Comparison of ENCODE assay signal across 8 cellular contexts in the genomic region with DNA sequence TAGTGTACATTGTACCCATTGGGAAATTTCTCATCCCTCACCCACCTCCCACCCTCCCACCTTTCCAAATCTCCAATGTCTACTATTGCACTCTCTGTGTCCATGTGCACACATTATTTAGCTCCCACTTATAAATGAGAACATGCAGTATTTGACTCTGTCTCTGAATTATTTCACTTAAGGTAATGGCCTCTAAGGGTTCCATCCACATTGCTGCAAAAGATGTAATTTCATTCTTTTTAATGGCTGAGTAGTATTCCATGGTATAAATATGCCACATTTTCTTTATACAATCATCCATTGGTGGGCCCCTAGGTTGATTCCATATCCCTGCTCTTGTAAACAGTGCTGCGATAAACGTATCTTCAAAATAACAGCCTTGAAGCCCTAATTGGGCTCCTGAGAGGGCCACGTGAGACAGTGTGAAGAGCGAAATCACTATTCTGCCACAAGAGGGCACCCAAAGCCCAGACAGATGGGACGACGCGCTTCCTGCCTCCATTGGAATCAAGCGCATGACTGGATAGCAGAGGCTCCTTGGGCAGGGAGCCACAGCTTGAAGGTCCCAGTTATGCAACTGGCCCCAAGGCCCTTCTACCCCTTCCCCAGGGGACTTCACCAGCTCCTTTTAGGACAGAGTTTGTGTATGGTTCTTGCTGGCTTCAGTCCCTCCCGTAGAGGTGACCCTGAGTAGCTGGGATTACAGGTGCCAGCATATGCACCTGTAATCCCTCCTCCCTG. TPM values are rescaled to one million over a fixed set of nuclear protein-coding genes. Genes with fewer than 3 reads are reported as not detected.
DNase-seq lines count a peak whose midpoint lies in the region; ATAC-seq and TF ChIP-seq lines count a peak whose summit lies in the region.

No MANE protein-coding gene starts in this region.

- TF ChIP-seq CTCF in HL-60 (IDR thresholded peaks at IDR 0.05; ENCODE audit: insufficient read depth, low read length) (peak; percentile 85), colonic mucosa (IDR thresholded peaks at IDR 0.05) (peak; percentile 91)

- H3K27ac ChIP-seq in HL-60 (replicated peaks) = no peak overlapping the region
- H3K27ac ChIP-seq in colonic mucosa = no peak overlapping the region

- no peaks in the 10 kb centered on the region for H3K36me3 ChIP-seq in colonic mucosa

- ATAC-seq in left lobe of liver (peak; percentile 99), HG03039 (IDR thresholded peaks at IDR 0.05; ENCODE audit: unreplicated experiment) (no peak)

- no peak overlapping the region for H3K4me3 ChIP-seq in HL-60 (replicated peaks; ENCODE audit: insufficient read depth, low read length)
- H3K4me3 ChIP-seq in colonic mucosa = no peak overlapping the region

- H3K4me1 ChIP-seq in colonic mucosa = peaks cover 3% of the 10 kb centered on the region

- peak; percentile 94 for DNase-seq in GM03348 (ENCODE audit: low spot score)
- DNase-seq in HL-60 (ENCODE audit: low read depth in 1 of 2, low spot score in 1 of 2) = peak; percentile 85 to 89
- DNase-seq in NCI-H748 (lab: John Stamatoyannopoulos, UW; ENCODE audit: unreplicated experiment) = peak; percentile 83
- DNase-seq in activated CD4-positive, alpha-beta T cell treated with anti-CD3 and anti-CD28 coated beads for 4 hours = peak; percentile 72 to 79
- peak; percentile 89 for DNase-seq in colonic mucosa
- peak; percentile 81 for DNase-seq in left lobe of liver (ENCODE audit: low spot score)
- peak; percentile 42 to 60 (median 60) for DNase-seq in stimulated activated CD4-positive, alpha-beta T cell treated with anti-CD3 and anti-CD28 coated beads, TNF-alpha, amount 100 ng/mL, for 1 hour (ENCODE audit: low read depth in 3 of 3, low spot score in 1 of 3)

- peak overlapping the region; percentile 36 to 53 for H3K9ac ChIP-seq in colonic mucosa (ENCODE audit: low read depth in 2 of 2, low read length in 2 of 2)

- no peaks in the 10 kb centered on the region for H3K9me3 ChIP-seq in colonic mucosa

- H3K27me3 ChIP-seq in HL-60 (ENCODE audit: insufficient read depth, poor library complexity, severe bottlenecking) (no peaks in the 10 kb centered on the region), colonic mucosa (no peaks in the 10 kb centered on the region)

- intact Hi-C loops in colonic mucosa (cut with DNase I) = loop anchor here (5.0 kb wide), 2 partner anchors 44 to 114 kb away; no protein-coding TSS in a partner anchor

RNA-seq across cellular contexts. Expression of gene CD27, which starts 21.3 kb away (rescaled TPM):
- total RNA-seq in colonic mucosa (1 to 10 TPM; 1.9 to 2.4 TPM), left lobe of liver (0.58 TPM)

RNA-seq across cellular contexts. Expression of gene TAPBPL, which starts 28.4 kb away (rescaled TPM):
- total RNA-seq in colonic mucosa (10 to 100 TPM; 44.9 to 57.8 TPM), left lobe of liver (15.8 TPM)

RNA-seq across cellular contexts. Expression of gene LTBR, which starts 39.5 kb away (rescaled TPM):
- total RNA-seq in colonic mucosa (100 to 1,000 TPM in 1 of 2 donors, 10 to 100 TPM in 1; 84.8 to 129 TPM), left lobe of liver (106 TPM)

RNA-seq across cellular contexts. Expression of gene VAMP1, which starts 47.0 kb away (rescaled TPM):
- total RNA-seq in colonic mucosa (1 to 10 TPM; 3.9 to 4.1 TPM), left lobe of liver (6.1 TPM)

RNA-seq across cellular contexts. Expression of gene SCNN1A, which starts 48.1 kb away (rescaled TPM):
- 100 to 1,000 TPM; 158 to 188 TPM for total RNA-seq in colonic mucosa
- total RNA-seq in left lobe of liver = 6.8 TPM
